In the genomic region with DNA sequence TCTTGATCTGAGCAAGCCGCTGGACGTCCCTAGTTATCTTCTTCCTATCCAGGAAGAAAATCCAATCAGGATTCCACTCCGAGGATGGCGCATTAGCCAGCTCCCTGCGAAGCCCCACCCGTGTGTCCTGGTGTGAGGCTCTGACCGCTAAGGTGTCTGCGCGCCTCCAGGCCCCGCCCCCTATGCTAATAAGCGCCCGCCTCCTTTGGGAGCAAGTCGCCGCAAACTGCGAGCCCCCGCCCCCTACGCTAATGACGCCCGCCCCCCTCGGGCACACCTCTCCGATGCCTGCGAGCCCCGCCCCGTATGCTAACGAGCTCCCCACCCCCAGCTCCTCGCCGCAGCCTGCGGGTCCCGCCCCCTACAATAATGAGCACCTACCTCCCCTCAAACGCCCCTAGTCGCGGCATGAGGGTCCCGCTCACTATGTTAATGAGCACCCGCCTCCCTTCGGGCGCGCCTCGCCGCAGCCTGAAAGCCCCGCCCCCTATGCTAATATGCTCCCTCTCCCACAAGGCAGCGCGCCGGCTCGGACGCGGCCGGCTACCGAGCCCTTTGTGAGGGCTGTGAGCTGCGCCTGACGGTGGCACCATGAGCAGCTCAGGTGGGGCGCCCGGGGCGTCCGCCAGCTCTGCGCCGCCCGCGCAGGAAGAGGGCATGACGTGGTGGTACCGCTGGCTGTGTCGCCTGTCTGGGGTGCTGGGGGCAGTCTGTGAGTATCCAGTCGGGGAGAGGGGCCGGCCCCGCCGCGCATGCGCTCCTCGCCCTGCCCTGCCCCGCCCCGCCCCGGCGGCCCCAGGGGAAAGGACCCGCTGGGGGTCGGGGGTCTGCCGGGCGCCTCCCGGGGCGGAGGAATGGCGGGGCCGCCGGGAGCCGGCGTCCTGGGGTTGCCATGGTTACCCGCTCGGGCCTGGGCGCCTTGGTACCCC, we compare ENCODE assay signal across 8 cellular contexts. TPM values are rescaled to one million over a fixed set of nuclear protein-coding genes. Genes with fewer than 3 reads are reported as not detected.
DNase-seq lines count a peak whose midpoint lies in the region; ATAC-seq and TF ChIP-seq lines count a peak whose summit lies in the region.

Gene CACFD1 (plus strand): TSS at position 503 of the 929 bp plus-strand sequence. CDS start 89 bp downstream, at position 592.

- H3K4me1 Mint-ChIP-seq in activated naive CD8-positive, alpha-beta T cell treated with anti-CD3 and anti-CD28 coated beads, Interleukin-2, amount 50 U/mL, for 24 hours: peaks cover 2% of the 10 kb centered on the region

- H3K4me3 ChIP-seq in SU-DHL-6 (ENCODE audit: insufficient read depth, low read length, poor library complexity, severe bottlenecking) (peak within 1 kb of the TSS; percentile 66), cardiac muscle cell (peak within 1 kb of the TSS; percentile 52), parathyroid adenoma (ENCODE audit: low read depth, low read length) (peak within 1 kb of the TSS; percentile 90), tibial artery (peak within 1 kb of the TSS; percentile 63 to 73)

- H3K4me1 ChIP-seq in cardiac muscle cell (ENCODE audit: low read depth) (no peaks in the 10 kb centered on the region), parathyroid adenoma (peaks cover 23% of the 10 kb centered on the region), tibial artery (peaks cover 0 to 24% (median 12%) of the 10 kb centered on the region in 4 donors)

- H4K20me1 ChIP-seq in SU-DHL-6 (ENCODE audit: low read depth, low read length): no peaks in the 10 kb centered on the region

- peak; percentile 80 for ATAC-seq in HG02642 (IDR thresholded peaks at IDR 0.05; ENCODE audit: poor library complexity, unreplicated experiment)
- peak; percentile 84 for ATAC-seq in activated naive CD8-positive, alpha-beta T cell treated with anti-CD3 and anti-CD28 coated beads, Interleukin-2, amount 50 U/mL, for 24 hours

- no peaks in the 10 kb centered on the region for H3K27me3 ChIP-seq in SU-DHL-6 (ENCODE audit: low read length)
- no peaks in the 10 kb centered on the region for H3K27me3 ChIP-seq in cardiac muscle cell
- H3K27me3 ChIP-seq in parathyroid adenoma (ENCODE audit: control insufficient read depth, insufficient read depth, low read length): no peaks in the 10 kb centered on the region
- no peaks in the 10 kb centered on the region for H3K27me3 ChIP-seq in tibial artery

- H3F3A ChIP-seq in SU-DHL-6 (ENCODE audit: insufficient read depth): no peaks in the 10 kb centered on the region

- H3K27ac ChIP-seq in SU-DHL-6 (ENCODE audit: low read depth, low read length) (peak within 1 kb of the TSS; percentile 67), cardiac muscle cell (peak within 1 kb of the TSS; percentile 90), parathyroid adenoma (peak within 1 kb of the TSS; percentile 93), tibial artery (peak within 1 kb of the TSS; percentile 86 to 96)

- H3K79me2 ChIP-seq in SU-DHL-6 (ENCODE audit: insufficient read depth, low read length) (no peaks in the 10 kb centered on the region), parathyroid adenoma (no peaks in the 10 kb centered on the region)

- intact Hi-C loops in tibial artery (cut with DNase I; ENCODE audit: low total_unique reads): loop anchor here (2.0 kb wide), 1 partner anchor 43 kb away; no protein-coding TSS in a partner anchor

- H2AFZ ChIP-seq in SU-DHL-6 (ENCODE audit: low read depth, low read length, severe bottlenecking) (peak within 1 kb of the TSS; percentile 81), parathyroid adenoma (peak within 1 kb of the TSS; percentile 86)

- H3K27me3 Mint-ChIP-seq in activated naive CD8-positive, alpha-beta T cell treated with anti-CD3 and anti-CD28 coated beads, Interleukin-2, amount 50 U/mL, for 24 hours: no peaks in the 10 kb centered on the region

- H3K4me2 ChIP-seq in SU-DHL-6 (ENCODE audit: low read depth, low read length, poor library complexity, severe bottlenecking) (peak within 1 kb of the TSS; percentile 70), parathyroid adenoma (ENCODE audit: low read length) (peak within 1 kb of the TSS; percentile 94)

- DNase-seq in GM10266 (ENCODE audit: extremely low spot score) (peak; percentile 99), NCI-H128 (lab: John Stamatoyannopoulos, UW; ENCODE audit: unreplicated experiment) (peak; percentile 98), cardiac muscle cell (ENCODE audit: low read depth in 1 of 2, low spot score in 1 of 2) (peak; percentile 95 to 99), tibial artery (peak; percentile 96 to 98)
- peak; percentile 93 for DNase-seq in activated naive CD8-positive, alpha-beta T cell treated with anti-CD3 and anti-CD28 coated beads, Interleukin-2, amount 50 U/mL, for 24 hours

- peak; percentile 10 for TF ChIP-seq CTCF in GM10266 (IDR thresholded peaks at IDR 0.05; ENCODE audit: control insufficient read depth, insufficient read depth, low read depth, missing control alignments)
- TF ChIP-seq CTCF in SU-DHL-6 (IDR thresholded peaks at IDR 0.05; ENCODE audit: insufficient read depth, low read length, poor library complexity, severe bottlenecking): no peak
- TF ChIP-seq CTCF in cardiac muscle cell (IDR thresholded peaks at IDR 0.05; ENCODE audit: low read depth, low read length): no peak
- no peak for TF ChIP-seq CTCF in parathyroid adenoma (IDR thresholded peaks at IDR 0.05)
- TF ChIP-seq CTCF in tibial artery (IDR thresholded peaks at IDR 0.05): no peak

- H3K9me2 ChIP-seq in SU-DHL-6 (replicated peaks; ENCODE audit: insufficient read depth, low read length): no peaks in the 10 kb centered on the region

- no peaks in the 10 kb centered on the region for H3K36me3 ChIP-seq in SU-DHL-6 (ENCODE audit: low read length)
- no peaks in the 10 kb centered on the region for H3K36me3 ChIP-seq in cardiac muscle cell
- H3K36me3 ChIP-seq in parathyroid adenoma (ENCODE audit: control insufficient read depth, insufficient read depth, low read length): no peaks in the 10 kb centered on the region
- peaks cover 0 to 17% (median 1%) of the 10 kb centered on the region in 3 donors for H3K36me3 ChIP-seq in tibial artery

- no peaks in the 10 kb centered on the region for H3K36me3 Mint-ChIP-seq in activated naive CD8-positive, alpha-beta T cell treated with anti-CD3 and anti-CD28 coated beads, Interleukin-2, amount 50 U/mL, for 24 hours (ENCODE audit: low read depth)

- peak within 1 kb of the TSS; percentile 67 for H3K9ac ChIP-seq in SU-DHL-6 (ENCODE audit: low read length)
- H3K9ac ChIP-seq in parathyroid adenoma: peak within 1 kb of the TSS; percentile 67

- H3K9me3 Mint-ChIP-seq in activated naive CD8-positive, alpha-beta T cell treated with anti-CD3 and anti-CD28 coated beads, Interleukin-2, amount 50 U/mL, for 24 hours: no peaks in the 10 kb centered on the region

- peak within 1 kb of the TSS; percentile 27 for H3K27ac Mint-ChIP-seq in activated naive CD8-positive, alpha-beta T cell treated with anti-CD3 and anti-CD28 coated beads, Interleukin-2, amount 50 U/mL, for 24 hours

- H3K9me3 ChIP-seq in SU-DHL-6 (ENCODE audit: insufficient read depth, low read length) (no peaks in the 10 kb centered on the region), cardiac muscle cell (ENCODE audit: low read depth) (no peaks in the 10 kb centered on the region), parathyroid adenoma (ENCODE audit: control insufficient read depth, low read length) (no peaks in the 10 kb centered on the region), tibial artery (no peaks in the 10 kb centered on the region)

- peak within 1 kb of the TSS; percentile 74 for H3K4me3 Mint-ChIP-seq in activated naive CD8-positive, alpha-beta T cell treated with anti-CD3 and anti-CD28 coated beads, Interleukin-2, amount 50 U/mL, for 24 hours

RNA-seq across cellular contexts. Expression of gene CACFD1, which starts in this region (rescaled TPM):
- 61.7 and 73.8 TPM in 2 replicates for total RNA-seq in cardiac muscle cell
- polyA plus RNA-seq in cardiac muscle cell: 56.6 and 64.0 TPM in 2 replicates

Comparison
In these comparisons a context has a peak if more than half of its experiments do, and no peak if none do; other contexts are left out.
1. Peak in every context shown above with its lines: DNase-seq, ATAC-seq, H3K4me3 ChIP-seq and H3K27ac ChIP-seq.